16 cellular contexts compared by ENCODE assay signal in the genomic region with DNA sequence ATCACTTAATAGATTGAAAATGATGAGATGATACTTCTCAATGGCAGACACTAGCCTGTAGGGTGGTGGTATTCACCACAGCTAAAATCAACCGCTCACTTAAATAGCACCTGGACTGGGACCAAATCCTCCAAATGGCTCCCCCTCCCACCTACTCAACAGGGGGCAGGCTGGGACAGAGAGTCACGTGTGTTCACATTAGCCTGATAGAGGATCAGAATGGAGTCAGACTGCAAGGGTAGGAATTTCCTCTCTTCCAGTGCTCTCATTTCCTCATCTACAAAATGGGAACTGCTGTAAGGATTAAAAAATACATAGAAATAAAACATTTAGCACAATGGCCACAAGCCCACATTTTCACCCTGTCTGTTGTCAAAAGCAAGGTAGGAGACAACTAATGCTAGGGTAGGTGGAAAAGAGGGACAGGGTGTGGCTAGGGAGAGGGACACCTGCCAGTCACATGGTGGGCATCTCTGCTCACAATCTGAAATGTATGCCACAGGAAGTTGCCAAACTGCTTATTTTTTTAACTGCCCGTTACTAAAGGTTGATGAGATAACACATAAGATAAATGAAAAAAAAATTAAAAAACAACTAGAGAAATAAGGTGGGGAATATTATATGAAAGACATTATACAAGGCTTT. TPM values are rescaled to one million over a fixed set of nuclear protein-coding genes. Genes with fewer than 3 reads are reported as not detected.
DNase-seq lines count a peak whose midpoint lies in the region; ATAC-seq and TF ChIP-seq lines count a peak whose summit lies in the region.
"Had no signal": no experiment of that assay in that cellular context is flagged by ENCODE, and none has a peak within 500 bp of the region (broad histone marks: within the 10 kb centered on the region; RNA-seq: fewer than 3 reads in every experiment).

No MANE protein-coding gene starts in this region.

- intact Hi-C loops in activated CD4-positive, alpha-beta T cell treated with anti-CD3 and anti-CD28 coated beads, Interleukin-2, amount 10 ng/mL, durations not matched to agents 24 days and 14 days (cut with micrococcal nuclease) = no loop called here
- intact Hi-C loops in naive thymus-derived CD4-positive, alpha-beta T cell (cut with micrococcal nuclease) = loop anchor here in 1 of 2 donors (1.0 kb wide), 1 partner anchor 8 kb away; no protein-coding TSS in a partner anchor
- intact Hi-C loops in ascending aorta (cut with DNase I) = no loop called here

- in situ Hi-C loops in brain microvascular endothelial cell (cut with HindIII; ENCODE audit: low pct_ligation_motif_present, low sequenced_read_pairs) = no loop called here

- no peaks in the 10 kb centered on the region for H3K36me3 ChIP-seq in HEK293 (ENCODE audit: control insufficient read depth in 2 of 2, insufficient read depth in 1 of 2, low read length in 2 of 2)
- H3K36me3 ChIP-seq in naive thymus-derived CD4-positive, alpha-beta T cell (ENCODE audit: control insufficient read depth in 2 of 3, insufficient read depth in 3 of 3, low read length in 3 of 3) = no peaks in the 10 kb centered on the region
- H3K36me3 ChIP-seq in brain microvascular endothelial cell (replicated peaks) = no peaks in the 10 kb centered on the region
- H3K36me3 ChIP-seq in ascending aorta = no peaks in the 10 kb centered on the region
- H3K36me3 ChIP-seq: uterus had no signal

- POLR2A ChIA-PET in HEK293 (lab: Yijun Ruan, JAX) (interaction anchor here (0.5 to 0.8 kb wide), 2 partner anchors 23 to 222 kb away, joined by 3 to 4 read pairs; no protein-coding TSS in a partner anchor), WTC11 (lab: Charles Lee) (no interaction called here)
- POLR2A ChIA-PET in naive thymus-derived CD4-positive, alpha-beta T cell (lab: Charles Lee) = interaction anchor here (0.5 to 1.8 kb wide), 6 partner anchors 9 to 148 kb away, joined by 3 to 6 read pairs (median 4); no protein-coding TSS in a partner anchor

- no peaks in the 10 kb centered on the region for H3K9me3 ChIP-seq in HEK293 (ENCODE audit: control insufficient read depth, insufficient read depth, low read depth, low read length)
- H3K9me3 ChIP-seq in naive thymus-derived CD4-positive, alpha-beta T cell (ENCODE audit: control insufficient read depth in 2 of 3, low read length in 3 of 3) = no peaks in the 10 kb centered on the region
- no peaks in the 10 kb centered on the region for H3K9me3 ChIP-seq in ascending aorta
- H3K9me3 ChIP-seq: uterus had no signal

- no peaks in the 10 kb centered on the region for H3K27me3 Mint-ChIP-seq in activated CD4-positive, alpha-beta T cell treated with anti-CD3 and anti-CD28 coated beads, Interleukin-2, amount 10 ng/mL, durations not matched to agents 24 days and 14 days
- H3K27me3 Mint-ChIP-seq in WTC11 (ENCODE audit: low read depth) = no peaks in the 10 kb centered on the region
- no peaks in the 10 kb centered on the region for H3K27me3 Mint-ChIP-seq in naive thymus-derived CD4-positive, alpha-beta T cell
- H3K27me3 Mint-ChIP-seq: IgD-negative memory B cell had no signal

- peak; percentile 53 for DNase-seq in activated CD4-positive, alpha-beta T cell treated with anti-CD3 and anti-CD28 coated beads, Interleukin-2, amount 10 ng/mL, durations not matched to agents 24 days and 14 days
- no peak for DNase-seq in activated CD4-positive, alpha-beta T cell treated with anti-CD3 and anti-CD28 coated beads, Interleukin-2, amount 50 U/mL, for 4 hours
- DNase-seq in WTC11 (ENCODE audit: low spot score) = peak; percentile 27
- no peak for DNase-seq in naive thymus-derived CD4-positive, alpha-beta T cell
- DNase-seq in brain microvascular endothelial cell = no peak
- DNase-seq in substantia nigra (lab: John Stamatoyannopoulos, UW) = no peak
- no peak for DNase-seq in ascending aorta (ENCODE audit: low spot score in 2 of 2)
- DNase-seq: activated CD4-positive, alpha-beta T cell treated with anti-CD3 and anti-CD28 coated beads, Interleukin-2, amount 50 U/mL, for 48 hours; activated naive CD4-positive, alpha-beta T cell treated with Interleukin-2 at 50 U/mL for 16 hours; EL; NCI-H187 treated with DMSO at 0.1 percent for 48 hours; PC-9; stimulated activated CD8-positive, alpha-beta memory T cell treated with anti-CD3 and anti-CD28 coated beads, Interleukin-4, amount 100 ng/mL, for 48 hours; uterus had no signal

- peaks cover 49% of the 10 kb centered on the region for H3K36me3 Mint-ChIP-seq in activated CD4-positive, alpha-beta T cell treated with anti-CD3 and anti-CD28 coated beads, Interleukin-2, amount 10 ng/mL, durations not matched to agents 24 days and 14 days (ENCODE audit: low read depth)
- no peaks in the 10 kb centered on the region for H3K36me3 Mint-ChIP-seq in WTC11
- peaks cover 0 to 45% (median 39%) of the 10 kb centered on the region in 5 donors for H3K36me3 Mint-ChIP-seq in naive thymus-derived CD4-positive, alpha-beta T cell

- H3K27ac Mint-ChIP-seq in activated CD4-positive, alpha-beta T cell treated with anti-CD3 and anti-CD28 coated beads, Interleukin-2, amount 10 ng/mL, durations not matched to agents 24 days and 14 days = peak overlapping the region; percentile 48
- no peak overlapping the region for H3K27ac Mint-ChIP-seq in WTC11
- peak overlapping the region in 8 of 9 donors; percentile 65 to 94 (median 84) for H3K27ac Mint-ChIP-seq in naive thymus-derived CD4-positive, alpha-beta T cell

- CTCF ChIA-PET in HEK293 (lab: Yijun Ruan, JAX) (interaction anchor here (0.6 to 1.6 kb wide), 2 partner anchors 301 to 667 kb away, joined by 3 to 4 read pairs; no protein-coding TSS in a partner anchor), WTC11 (lab: Charles Lee) (interaction anchor here (0.7 kb wide), 1 partner anchor 238 kb away, joined by 3 read pairs; no protein-coding TSS in a partner anchor)
- CTCF ChIA-PET in naive thymus-derived CD4-positive, alpha-beta T cell (lab: Charles Lee) = no interaction called here

- H3K27me3 ChIP-seq in naive thymus-derived CD4-positive, alpha-beta T cell (ENCODE audit: control insufficient read depth in 2 of 2, insufficient read depth in 2 of 2, low read length in 2 of 2) = no peaks in the 10 kb centered on the region
- no peaks in the 10 kb centered on the region for H3K27me3 ChIP-seq in brain microvascular endothelial cell (replicated peaks)
- H3K27me3 ChIP-seq in ascending aorta = no peaks in the 10 kb centered on the region
- H3K27me3 ChIP-seq: uterus had no signal

- no peak overlapping the region for H3K4me3 Mint-ChIP-seq in activated CD4-positive, alpha-beta T cell treated with anti-CD3 and anti-CD28 coated beads, Interleukin-2, amount 10 ng/mL, durations not matched to agents 24 days and 14 days
- H3K4me3 Mint-ChIP-seq in WTC11 = no peak overlapping the region
- H3K4me3 Mint-ChIP-seq in naive thymus-derived CD4-positive, alpha-beta T cell = peak overlapping the region in 7 of 10 donors; percentile 12 to 56 (median 33)
- H3K4me3 Mint-ChIP-seq: IgD-negative memory B cell had no signal

- TF ChIP-seq CTCF in HEK293 (tag by site-specific recombination; IDR thresholded peaks at IDR 0.05) = no peak
- no peak for TF ChIP-seq CTCF in WTC11 (IDR thresholded peaks at IDR 0.05)
- no peak for TF ChIP-seq CTCF in brain microvascular endothelial cell (IDR thresholded peaks at IDR 0.05; ENCODE audit: low read depth, low read length, missing control alignments)
- no peak for TF ChIP-seq CTCF in ascending aorta (IDR thresholded peaks at IDR 0.05)

- H3K4me1 Mint-ChIP-seq in activated CD4-positive, alpha-beta T cell treated with anti-CD3 and anti-CD28 coated beads, Interleukin-2, amount 10 ng/mL, durations not matched to agents 24 days and 14 days = peaks cover 43% of the 10 kb centered on the region
- H3K4me1 Mint-ChIP-seq in WTC11 = peaks cover 4% of the 10 kb centered on the region
- peaks cover 30 to 89% (median 76%) of the 10 kb centered on the region in 7 donors for H3K4me1 Mint-ChIP-seq in naive thymus-derived CD4-positive, alpha-beta T cell

- peaks cover 26% of the 10 kb centered on the region for H3K4me1 ChIP-seq in HEK293 (ENCODE audit: control insufficient read depth, insufficient read depth, low read length)
- H3K4me1 ChIP-seq in naive thymus-derived CD4-positive, alpha-beta T cell (ENCODE audit: control insufficient read depth in 2 of 2, insufficient read depth in 2 of 2, low read length in 2 of 2) = peaks cover 0 to 44% of the 10 kb centered on the region in 2 donors
- H3K4me1 ChIP-seq in ascending aorta = no peaks in the 10 kb centered on the region
- H3K4me1 ChIP-seq: uterus had no signal

- H3K4me3 ChIP-seq in HEK293 (ENCODE audit: low read depth, low read length) (no peak overlapping the region), brain microvascular endothelial cell (ENCODE audit: low read depth, low read length) (no peak overlapping the region), ascending aorta (no peak overlapping the region)
- no peak overlapping the region for H3K4me3 ChIP-seq in naive thymus-derived CD4-positive, alpha-beta T cell (ENCODE audit: low read length)
- H3K4me3 ChIP-seq: PC-9, uterus had no signal

- ATAC-seq in WTC11 = peak; percentile 76
- ATAC-seq in naive thymus-derived CD4-positive, alpha-beta T cell = peak; percentile 18

- H3K9me3 Mint-ChIP-seq in activated CD4-positive, alpha-beta T cell treated with anti-CD3 and anti-CD28 coated beads, Interleukin-2, amount 10 ng/mL, durations not matched to agents 24 days and 14 days = no peaks in the 10 kb centered on the region
- H3K9me3 Mint-ChIP-seq in WTC11 = peaks cover 5% of the 10 kb centered on the region; the same call in 1 of the 2 replicates
- H3K9me3 Mint-ChIP-seq in naive thymus-derived CD4-positive, alpha-beta T cell = no peaks in the 10 kb centered on the region
- H3K9me3 Mint-ChIP-seq: IgD-negative memory B cell had no signal

- H3K27ac ChIP-seq in HEK293 (ENCODE audit: extremely low read depth, low read depth, low read length) (no peak overlapping the region), brain microvascular endothelial cell (no peak overlapping the region), substantia nigra (ENCODE audit: low read depth, low read length, poor library complexity, severe bottlenecking) (no peak overlapping the region), ascending aorta (no peak overlapping the region)
- H3K27ac ChIP-seq in naive thymus-derived CD4-positive, alpha-beta T cell (ENCODE audit: low read depth, low read length) = peak overlapping the region; percentile 25
- H3K27ac ChIP-seq: PC-9, uterus had no signal

TF ChIP-seq in HEK293, 187 proteins besides CTCF, POLR2A, EP300 and RAD21 (continues in another document):
- TF ChIP-seq ZNF248 (tag by site-specific recombination; IDR thresholded peaks at IDR 0.05) = no peak
- no peak for TF ChIP-seq ZNF140 (tag by site-specific recombination; IDR thresholded peaks at IDR 0.05)

TF ChIP-seq in WTC11, 78 proteins besides CTCF, POLR2A, EP300 and RAD21 (continues in another document):
- TF ChIP-seq, protein P1, sequence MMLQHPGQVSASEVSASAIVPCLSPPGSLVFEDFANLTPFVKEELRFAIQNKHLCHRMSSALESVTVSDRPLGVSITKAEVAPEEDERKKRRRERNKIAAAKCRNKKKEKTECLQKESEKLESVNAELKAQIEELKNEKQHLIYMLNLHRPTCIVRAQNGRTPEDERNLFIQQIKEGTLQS (CRISPR knock-in tag; conservative IDR thresholded peaks at IDR 0.05) = no peak

RNA-seq across cellular contexts. Expression of a gene that starts 55.3 kb away (rescaled TPM):
- 69.0 and 69.2 TPM in 2 replicates for total RNA-seq in activated CD4-positive, alpha-beta T cell treated with anti-CD3 and anti-CD28 coated beads, Interleukin-2, amount 10 ng/mL, durations not matched to agents 24 days and 14 days
- 3.9 to 5.9 TPM (median 4.5 TPM) in 3 replicates for total RNA-seq in WTC11 (2021)
- total RNA-seq in naive thymus-derived CD4-positive, alpha-beta T cell = 100 to 1,000 TPM in 4 of 5 experiments, 10 to 100 TPM in 1; 33.0 to 193 (median 133) TPM
- 10 to 100 TPM; 24.8 to 26.5 TPM for polyA plus RNA-seq in naive thymus-derived CD4-positive, alpha-beta T cell
- 7.7 TPM for total RNA-seq in ascending aorta

Comparison
In these comparisons a context has a peak if more than half of its experiments do, and no peak if none do; other contexts are left out.
1. DNase-seq: peak in activated CD4-positive, alpha-beta T cell treated with anti-CD3 and anti-CD28 coated beads, Interleukin-2, amount 10 ng/mL, durations not matched to agents 24 days and 14 days (single experiment) and WTC11 (single experiment); none in activated CD4-positive, alpha-beta T cell treated with anti-CD3 and anti-CD28 coated beads, Interleukin-2, amount 50 U/mL, for 4 hours (0 of 2), naive thymus-derived CD4-positive, alpha-beta T cell (0 of 9), brain microvascular endothelial cell (single experiment), substantia nigra (0 of 49) and ascending aorta (0 of 2).
2. H3K4me3 Mint-ChIP-seq: peak in naive thymus-derived CD4-positive, alpha-beta T cell (7 of 10); none in activated CD4-positive, alpha-beta T cell treated with anti-CD3 and anti-CD28 coated beads, Interleukin-2, amount 10 ng/mL, durations not matched to agents 24 days and 14 days (single experiment) and WTC11 (single experiment).